23 cellular contexts compared by ENCODE assay signal in genomic region chr14:89922549-89922907, GRCh38. TPM values are rescaled to one million over a fixed set of nuclear protein-coding genes. Genes with fewer than 3 reads are reported as not detected.
DNase-seq lines count a peak whose midpoint lies in the region; ATAC-seq and TF ChIP-seq lines count a peak whose summit lies in the region.
"Had no signal": no experiment of that assay in that cellular context is flagged by ENCODE, and none has a peak within 500 bp of the region (broad histone marks: within the 10 kb centered on the region; RNA-seq: fewer than 3 reads in every experiment).

No MANE protein-coding gene starts in this region.

- H3K9me3 Mint-ChIP-seq in activated T-cell treated with anti-CD3 and anti-CD28 coated beads, Interleukin-2, amount 50 U/mL, for 72 hours, result no peaks in the 10 kb centered on the region
- no peaks in the 10 kb centered on the region for H3K9me3 Mint-ChIP-seq in brain
- no peaks in the 10 kb centered on the region for H3K9me3 Mint-ChIP-seq in immature natural killer cell
- H3K9me3 Mint-ChIP-seq in glutamatergic neuron (ENCODE audit: unreplicated experiment), result peaks cover 4% of the 10 kb centered on the region
- H3K9me3 Mint-ChIP-seq: CD8-positive, alpha-beta memory T cell; nephron; T-cell had no signal

- no peaks in the 10 kb centered on the region for H3K36me3 Mint-ChIP-seq in activated T-cell treated with anti-CD3 and anti-CD28 coated beads, Interleukin-2, amount 50 U/mL, for 72 hours (ENCODE audit: insufficient read depth in 2 of 2)
- H3K36me3 Mint-ChIP-seq in brain (peaks cover 13% of the 10 kb centered on the region), immature natural killer cell (peaks cover 0 to 4% (median 0%) of the 10 kb centered on the region in 3 donors), glutamatergic neuron (ENCODE audit: unreplicated experiment) (no peaks in the 10 kb centered on the region)
- H3K36me3 Mint-ChIP-seq: CD8-positive, alpha-beta memory T cell had no signal

- peak overlapping the region; percentile 52 for H3K27ac ChIP-seq in substantia nigra (ENCODE audit: low read depth, low read length, poor library complexity, severe bottlenecking)
- H3K27ac ChIP-seq: upper lobe of right lung had no signal

- ATAC-seq in activated T-cell treated with anti-CD3 and anti-CD28 coated beads, Interleukin-2, amount 50 U/mL, for 72 hours (replicated peaks in 1 of 2), result no peak
- ATAC-seq: right cardiac atrium, T-cell, upper lobe of right lung had no signal

- TF ChIP-seq CTCF in brain (conservative IDR thresholded peaks at IDR 0.05) (no peak), glutamatergic neuron (IDR thresholded peaks at IDR 0.05; ENCODE audit: partially characterized antibody, unreplicated experiment) (no peak)

- H3K4me1 Mint-ChIP-seq in activated T-cell treated with anti-CD3 and anti-CD28 coated beads, Interleukin-2, amount 50 U/mL, for 72 hours (ENCODE audit: low read depth), result peaks cover 5% of the 10 kb centered on the region
- H3K4me1 Mint-ChIP-seq in brain (peaks cover 18% of the 10 kb centered on the region), immature natural killer cell (peaks cover 15 to 28% of the 10 kb centered on the region in 2 donors), glutamatergic neuron (ENCODE audit: low read depth, unreplicated experiment) (no peaks in the 10 kb centered on the region)
- H3K4me1 Mint-ChIP-seq: B cell; CD8-positive, alpha-beta memory T cell; T-cell had no signal

- no peak overlapping the region for H3K4me3 Mint-ChIP-seq in activated T-cell treated with anti-CD3 and anti-CD28 coated beads, Interleukin-2, amount 50 U/mL, for 72 hours
- H3K4me3 Mint-ChIP-seq in brain (no peak overlapping the region), immature natural killer cell (peak overlapping the region in 3 of 5 donors; percentile 0 to 18 (median 4)), glutamatergic neuron (ENCODE audit: unreplicated experiment) (no peak overlapping the region)
- H3K4me3 Mint-ChIP-seq: B cell; CD8-positive, alpha-beta memory T cell; nephron; T-cell had no signal

- H3K27me3 Mint-ChIP-seq in activated T-cell treated with anti-CD3 and anti-CD28 coated beads, Interleukin-2, amount 50 U/mL, for 72 hours (ENCODE audit: low read depth), result no peaks in the 10 kb centered on the region
- H3K27me3 Mint-ChIP-seq in brain (no peaks in the 10 kb centered on the region), immature natural killer cell (ENCODE audit: low read depth in 3 of 3) (peaks cover 0 to 2% (median 2%) of the 10 kb centered on the region in 3 donors), glutamatergic neuron (ENCODE audit: unreplicated experiment) (peaks cover 2% of the 10 kb centered on the region)
- H3K27me3 Mint-ChIP-seq: B cell, T-cell had no signal

- DNase-seq in activated T-cell treated with anti-CD3 and anti-CD28 coated beads, Interleukin-2, amount 50 U/mL, for 72 hours, result no peak
- DNase-seq in activated T-cell treated with anti-CD3 and anti-CD28 coated beads for 4 hours (no peak), immature natural killer cell (no peak), substantia nigra (lab: John Stamatoyannopoulos, UW) (no peak), SK-N-DZ (ENCODE audit: low spot score) (no peak), glutamatergic neuron (no peak)
- DNase-seq in stimulated activated naive CD4-positive, alpha-beta T cell treated with Interleukin-2 at 50 U/mL for 16 hours (lab: John Stamatoyannopoulos, UW), result no peak
- DNase-seq: activated naive CD4-positive, alpha-beta T cell treated with Interleukin-2 at 50 U/mL for 16 hours; activated T-cell treated with anti-CD3 and anti-CD28 coated beads, Interleukin-2, amount 50 U/mL, for 1 hour; CD8-positive, alpha-beta memory T cell; DMS53; GDM1; MG63; NCI-H2081 treated with DMSO at 0.1 percent for 48 hours; NCI-H774; right cardiac atrium; SHP77; stimulated activated CD4-positive, alpha-beta T cell treated with anti-CD3 and anti-CD28 coated beads, Interleukin-4, amount 100 ng/mL, for 4 hours; T-cell; upper lobe of right lung had no signal

- peak overlapping the region; percentile 1 for H3K27ac Mint-ChIP-seq in activated T-cell treated with anti-CD3 and anti-CD28 coated beads, Interleukin-2, amount 50 U/mL, for 72 hours
- H3K27ac Mint-ChIP-seq in brain (peak overlapping the region in 3 of 5 experiments; percentile 14 to 86 (median 60)), immature natural killer cell (peak overlapping the region in 3 of 6 donors; percentile 2 to 59 (median 22)), glutamatergic neuron (ENCODE audit: unreplicated experiment) (no peak overlapping the region)
- H3K27ac Mint-ChIP-seq: B cell; CD8-positive, alpha-beta memory T cell; nephron; T-cell had no signal

RNA-seq across cellular contexts. Expression of gene EFCAB11, which starts 32.0 kb away (rescaled TPM):
- total RNA-seq in activated T-cell treated with anti-CD3 and anti-CD28 coated beads, Interleukin-2, amount 50 U/mL, for 72 hours, result 10 to 100 TPM; 12.8 to 13.7 TPM
- polyA plus RNA-seq in brain (ENCODE audit: insufficient read depth, low read depth, low replicate concordance), result 11.5 TPM
- 1 to 10 TPM; 3.5 to 6.3 (median 6.1) TPM for polyA plus RNA-seq in immature natural killer cell
- polyA plus RNA-seq in SK-N-DZ (2014; cell fraction: cytosol; rRNA removed), result 8.6 and 16.6 TPM in 2 replicates
- 3.4 and 4.6 TPM in 2 replicates for polyA plus RNA-seq in SK-N-DZ (2014; cell fraction: nucleus; rRNA removed)
- total RNA-seq in glutamatergic neuron (ENCODE audit: unreplicated experiment), result 3.1 TPM

RNA-seq across cellular contexts. Expression of gene TDP1, which starts 33.2 kb away (rescaled TPM):
- total RNA-seq in activated T-cell treated with anti-CD3 and anti-CD28 coated beads, Interleukin-2, amount 50 U/mL, for 72 hours, result 10 to 100 TPM; 98.4 to 99.1 TPM
- polyA plus RNA-seq in brain (ENCODE audit: insufficient read depth, low read depth, low replicate concordance), result 28.3 TPM
- polyA plus RNA-seq in immature natural killer cell, result 10 to 100 TPM; 25.8 to 31.4 (median 27.0) TPM
- polyA plus RNA-seq in SK-N-DZ (2014; cell fraction: cytosol; rRNA removed), result 28.3 and 29.0 TPM in 2 replicates
- 24.5 and 25.1 TPM in 2 replicates for polyA plus RNA-seq in SK-N-DZ (2014; cell fraction: nucleus; rRNA removed)
- total RNA-seq in glutamatergic neuron (ENCODE audit: unreplicated experiment), result 30.3 TPM

Comparison
In these comparisons a context has a peak if more than half of its experiments do, and no peak if none do; other contexts are left out.
1. H3K4me3 Mint-ChIP-seq: peak in immature natural killer cell (3 of 5); none in activated T-cell treated with anti-CD3 and anti-CD28 coated beads, Interleukin-2, amount 50 U/mL, for 72 hours (0 of 2), brain (0 of 5) and glutamatergic neuron (single experiment).